In the genomic region with DNA sequence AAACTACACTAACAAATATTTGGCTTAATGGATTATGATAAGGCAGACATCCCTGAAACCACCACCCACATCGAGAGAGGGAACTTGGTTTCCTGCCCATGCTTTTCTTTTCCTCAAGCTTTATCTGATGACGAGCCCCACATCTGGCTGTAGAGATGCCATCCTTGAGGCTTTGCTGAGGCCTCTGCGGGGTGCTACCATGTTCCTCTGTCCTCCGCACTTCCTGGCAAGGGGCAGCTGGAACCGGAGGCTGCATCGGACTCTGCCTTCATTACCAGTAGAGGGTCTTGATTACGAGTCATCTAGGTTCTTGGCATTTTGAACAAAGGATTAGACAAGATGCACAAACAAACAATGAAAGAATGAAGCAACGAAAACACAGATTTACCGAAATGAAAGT, we compare ENCODE assay signal across 34 cellular contexts. TPM values are rescaled to one million over a fixed set of nuclear protein-coding genes. Genes with fewer than 3 reads are reported as not detected.
DNase-seq lines count a peak whose midpoint lies in the region; ATAC-seq, FAIRE-seq and TF ChIP-seq lines count a peak whose summit lies in the region.
"Had no signal": no experiment of that assay in that cellular context is flagged by ENCODE, and none has a peak within 500 bp of the region (broad histone marks: within the 10 kb centered on the region; RNA-seq: fewer than 3 reads in every experiment).

No MANE protein-coding gene starts in this region.

- H3K4me3 Mint-ChIP-seq in T-helper 17 cell = peak overlapping the region; percentile 70
- H3K4me3 Mint-ChIP-seq: activated CD8-positive, alpha-beta T cell treated with anti-CD3 and anti-CD28 coated beads, Interleukin-2, amount 10 ng/mL, durations not matched to agents 7 days and 5 days; activated naive CD4-positive, alpha-beta T cell treated with anti-CD3 and anti-CD28 coated beads for 36 hours; natural killer cell treated with Interleukin-12 subunit alpha and Interleukin-12 subunit beta and Interleukin-15 and Interleukin-18, amount 100 ng/mL, for 72 hours; stimulated activated naive CD8-positive, alpha-beta T cell treated with anti-CD3 and anti-CD28 coated beads, Interleukin-15, Interleukin-2, amounts not matched to agents 100 ng/mL and 50 ng/mL, for 24 hours had no signal

- no peak for FAIRE-seq in kidney (lab: Jason Lieb, UNC)
- FAIRE-seq: D721Med, pancreas had no signal

- no TSS peak for BruUV-seq in A673 (replicated peaks; lab: Mats Ljungman, UMichigan)

- H3K4me3 ChIP-seq in A673 (ENCODE audit: low read depth, low read length, poor library complexity, severe bottlenecking) = peak overlapping the region; percentile 3
- no peak overlapping the region for H3K4me3 ChIP-seq in kidney (ENCODE audit: low read length in 2 of 2)
- H3K4me3 ChIP-seq: BLaER1 treated with 17β-estradiol and CSF1 and Interleukin-3, amounts not matched to agents 10 nM and 100 nM; breast epithelium; coronary artery; esophagus muscularis mucosa; GM23248; pancreas; right atrium auricular region had no signal

- H3K27me3 ChIP-seq in A673 (replicated peaks; ENCODE audit: insufficient read depth, low read depth, low read length, poor library complexity) = peaks cover 26% of the 10 kb centered on the region
- H3K27me3 ChIP-seq: BLaER1 treated with 17β-estradiol and CSF1 and Interleukin-3, amounts not matched to agents 10 nM and 100 nM; pancreas; right atrium auricular region had no signal

- no peak overlapping the region for H3K27ac ChIP-seq in A673 (ENCODE audit: low read depth, low read length, poor library complexity, severe bottlenecking)
- H3K27ac ChIP-seq in kidney (ENCODE audit: low read depth in 2 of 2, low read length in 2 of 2) = no peak overlapping the region
- H3K27ac ChIP-seq: BLaER1 treated with 17β-estradiol and CSF1 and Interleukin-3, amounts not matched to agents 10 nM and 100 nM; breast epithelium; coronary artery; esophagus muscularis mucosa; GM23248; pancreas; right atrium auricular region had no signal

- H3K36me3 ChIP-seq in A673 (ENCODE audit: insufficient read depth, low read length, poor library complexity, severe bottlenecking) (no peaks in the 10 kb centered on the region), kidney (ENCODE audit: control insufficient read depth in 1 of 2, insufficient read depth in 2 of 2, low read length in 2 of 2) (no peaks in the 10 kb centered on the region)
- H3K36me3 ChIP-seq: BLaER1 treated with 17β-estradiol and CSF1 and Interleukin-3, amounts not matched to agents 10 nM and 100 nM; breast epithelium; esophagus muscularis mucosa; pancreas; right atrium auricular region had no signal

- H3K27me3 Mint-ChIP-seq in T-helper 17 cell = peaks cover 16% of the 10 kb centered on the region

- H3K9ac ChIP-seq in kidney (ENCODE audit: low read length in 2 of 2) = no peak overlapping the region
- H3K9ac ChIP-seq: BLaER1 treated with 17β-estradiol and CSF1 and Interleukin-3, amounts not matched to agents 10 nM and 100 nM; GM23248 had no signal

- CTCF ChIA-PET in A673 (lab: Charles Lee) = no interaction called here

- intact Hi-C loops in A673 (cut with micrococcal nuclease; ENCODE audit: unreplicated experiment) = no loop called here
- intact Hi-C loops in kidney (cut with DNase I) = no loop called here

- TF ChIP-seq CTCF in A673 (conservative IDR thresholded peaks at IDR 0.05; ENCODE audit: low read depth, low read length) (no peak), kidney (IDR thresholded peaks at IDR 0.05; ENCODE audit: borderline replicate concordance, extremely low read depth, insufficient read depth) (no peak)

- H3K9me3 ChIP-seq in A673 (ENCODE audit: low read depth, low read length, poor library complexity, severe bottlenecking) (no peaks in the 10 kb centered on the region), T-helper 17 cell (ENCODE audit: control insufficient read depth, low read length, poor library complexity, severe bottlenecking) (no peaks in the 10 kb centered on the region), kidney (ENCODE audit: control insufficient read depth in 1 of 2, low read length in 2 of 2) (no peaks in the 10 kb centered on the region)
- H3K9me3 ChIP-seq: breast epithelium, esophagus muscularis mucosa, pancreas, right atrium auricular region had no signal

- no peak for ATAC-seq in T-helper 17 cell
- no peak for ATAC-seq in left lobe of liver
- ATAC-seq in GM21723 (IDR thresholded peaks at IDR 0.05; ENCODE audit: unreplicated experiment) = no peak
- no peak for ATAC-seq in HG02970 (IDR thresholded peaks at IDR 0.05; ENCODE audit: low FRiP score, unreplicated experiment)
- ATAC-seq: activated CD8-positive, alpha-beta T cell treated with anti-CD3 and anti-CD28 coated beads, Interleukin-2, amount 10 ng/mL, durations not matched to agents 7 days and 5 days; left ventricle myocardium superior; pancreas had no signal

- no peak for DNase-seq in A673 (ENCODE audit: low spot score)
- DNase-seq in CMK (ENCODE audit: low read depth) = peak; percentile 65
- no peak for DNase-seq in T-helper 17 cell
- peak; percentile 41 for DNase-seq in kidney
- no peak for DNase-seq in NCI-H2029 (lab: John Stamatoyannopoulos, UW)
- DNase-seq in left lobe of liver (ENCODE audit: low spot score) = no peak
- DNase-seq: activated CD4-positive, CD25-positive, alpha-beta regulatory T cell treated with anti-CD3 and anti-CD28 coated beads, Interleukin-2, amount 50 U/mL, for 72 hours; activated CD8-positive, alpha-beta T cell treated with anti-CD3 and anti-CD28 coated beads, Interleukin-2, amount 10 ng/mL, durations not matched to agents 7 days and 5 days; activated naive CD4-positive, alpha-beta T cell treated with anti-CD3 and anti-CD28 coated beads for 36 hours; activated T-cell treated with anti-CD3 and anti-CD28 coated beads, Interleukin-2, amount 50 U/mL, for 1 hour; amygdala; EL; foreskin melanocyte; GM23248; KBM-7; left ventricle myocardium superior; MV-4-11; NCI-H1694 treated with DMSO at 0.1 percent for 48 hours; NCI-H748 treated with DMSO at 0.1 percent for 48 hours; OCI-M1; SHP77; stimulated activated CD4-positive, alpha-beta T cell treated with anti-CD3 and anti-CD28 coated beads, Interleukin-12 subunit alpha, Interleukin-12 subunit beta, amount 100 ng/mL, for 4 hours; T1000 had no signal

- no peaks in the 10 kb centered on the region for H3K4me1 ChIP-seq in A673 (ENCODE audit: insufficient read depth, low read length, poor library complexity, severe bottlenecking)
- H3K4me1 ChIP-seq in kidney (ENCODE audit: control insufficient read depth in 1 of 2, insufficient read depth in 1 of 2, low read depth in 1 of 2, low read length in 2 of 2) = no peaks in the 10 kb centered on the region
- H3K4me1 ChIP-seq: breast epithelium, pancreas, right atrium auricular region had no signal

- peaks cover 2% of the 10 kb centered on the region for H3K36me3 Mint-ChIP-seq in T-helper 17 cell (ENCODE audit: low read depth)
- H3K36me3 Mint-ChIP-seq: natural killer cell treated with Interleukin-12 subunit alpha and Interleukin-12 subunit beta and Interleukin-15 and Interleukin-18, amount 100 ng/mL, for 72 hours had no signal

- peaks cover 7% of the 10 kb centered on the region for H3K4me1 Mint-ChIP-seq in T-helper 17 cell

- POLR2A ChIA-PET in A673 (lab: Charles Lee; ENCODE audit: low non-redundant PET) = no interaction called here

- H3K27ac Mint-ChIP-seq in T-helper 17 cell = no peak overlapping the region
- H3K27ac Mint-ChIP-seq: activated CD8-positive, alpha-beta T cell treated with anti-CD3 and anti-CD28 coated beads, Interleukin-2, amount 10 ng/mL, durations not matched to agents 7 days and 5 days; activated naive CD4-positive, alpha-beta T cell treated with anti-CD3 and anti-CD28 coated beads for 36 hours; natural killer cell treated with Interleukin-12 subunit alpha and Interleukin-12 subunit beta and Interleukin-15 and Interleukin-18, amount 100 ng/mL, for 72 hours; stimulated activated naive CD8-positive, alpha-beta T cell treated with anti-CD3 and anti-CD28 coated beads, Interleukin-15, Interleukin-2, amounts not matched to agents 100 ng/mL and 50 ng/mL, for 24 hours had no signal

RNA-seq across cellular contexts. Expression of a gene that starts 21.7 kb away (rescaled TPM):
- total RNA-seq in A673 (2021) = 36.2 and 38.9 TPM in 2 replicates
- total RNA-seq in T-helper 17 cell = 10 to 100 TPM; 13.5 to 16.4 TPM
- total RNA-seq in kidney = 16.8 TPM
- polyA plus RNA-seq in kidney (ENCODE audit: insufficient read depth, low read depth, low replicate concordance) = 15.9 TPM
- 11.0 TPM for total RNA-seq in left lobe of liver

Comparison
In these comparisons a context has a peak if more than half of its experiments do, and no peak if none do; other contexts are left out.
1. DNase-seq: peak in CMK (single experiment) and kidney (single experiment); none in A673 (single experiment), T-helper 17 cell (0 of 3), NCI-H2029 (single experiment) and left lobe of liver (single experiment).